8 cellular contexts compared by ENCODE assay signal in genomic region chr3:14949126-14949525, GRCh38.
A peak's percentile ranks its signal among the peaks of the same experiment; 100 is the strongest.
DNase-seq lines count a peak whose midpoint lies in the region; ATAC-seq and TF ChIP-seq lines count a peak whose summit lies in the region.

No MANE protein-coding gene starts in this region.

- peaks cover 13% of the 10 kb centered on the region for H3K36me3 ChIP-seq in effector memory CD4-positive, alpha-beta T cell (ENCODE audit: control insufficient read depth, insufficient read depth, low read length)

- H3K27me3 Mint-ChIP-seq in nephron progenitor cell (ENCODE audit: low read depth, poor library complexity), result peaks cover 3% of the 10 kb centered on the region

- peak overlapping the region; percentile 86 for H3K27ac ChIP-seq in C4-2B
- H3K27ac ChIP-seq in effector memory CD4-positive, alpha-beta T cell (ENCODE audit: insufficient read depth, low read length, poor library complexity, severe bottlenecking), result no peak overlapping the region

- H3K4me1 ChIP-seq in effector memory CD4-positive, alpha-beta T cell (ENCODE audit: control insufficient read depth, insufficient read depth, low read length, poor library complexity, severe bottlenecking), result peaks cover 9% of the 10 kb centered on the region

- peak overlapping the region; percentile 73 for H3K4me3 ChIP-seq in NB4 (ENCODE audit: low read depth, low read length)
- H3K4me3 ChIP-seq in effector memory CD4-positive, alpha-beta T cell (ENCODE audit: insufficient read depth, low read depth, low read length, poor library complexity, severe bottlenecking), result peak overlapping the region; percentile 60

- DNase-seq in NB4 (ENCODE audit: low read depth), result no peak
- DNase-seq in effector memory CD4-positive, alpha-beta T cell, result no peak
- no peak for DNase-seq in nephron progenitor cell
- no peak for DNase-seq in NCI-H2107 (lab: John Stamatoyannopoulos, UW)
- no peak for DNase-seq in GF-D8 (lab: John Stamatoyannopoulos, UW)

- H3K4me3 Mint-ChIP-seq in nephron progenitor cell, result peak overlapping the region; percentile 94

- no peaks in the 10 kb centered on the region for H3K27me3 ChIP-seq in effector memory CD4-positive, alpha-beta T cell (replicated peaks; ENCODE audit: control insufficient read depth, insufficient read depth, low read length, poor library complexity, severe bottlenecking)

- H3K4me1 Mint-ChIP-seq in nephron progenitor cell, result peaks cover 39% of the 10 kb centered on the region

- TF ChIP-seq CTCF in C4-2B (conservative IDR thresholded peaks at IDR 0.05) (no peak), NB4 (IDR thresholded peaks at IDR 0.05; ENCODE audit: low read depth, low read length) (no peak), nephron progenitor cell (IDR thresholded peaks at IDR 0.05) (no peak)

- H3K9me3 Mint-ChIP-seq in nephron progenitor cell, result no peaks in the 10 kb centered on the region

- ATAC-seq in GM21447 (IDR thresholded peaks at IDR 0.05; ENCODE audit: unreplicated experiment) (no peak), HG03159 (IDR thresholded peaks at IDR 0.05; ENCODE audit: unreplicated experiment) (no peak)

- H3K27ac Mint-ChIP-seq in nephron progenitor cell, result peak overlapping the region; percentile 94

- H3K36me3 Mint-ChIP-seq in nephron progenitor cell (ENCODE audit: low read depth), result peaks cover 56% of the 10 kb centered on the region

- H3K9me3 ChIP-seq in effector memory CD4-positive, alpha-beta T cell (ENCODE audit: control insufficient read depth, low read length), result no peaks in the 10 kb centered on the region

- TF ChIP-seq POLR2A in NB4 (IDR thresholded peaks at IDR 0.05; ENCODE audit: extremely low read depth, insufficient read length), result no peak
